1 cellular context compared by ENCODE assay signal in the genomic region with DNA sequence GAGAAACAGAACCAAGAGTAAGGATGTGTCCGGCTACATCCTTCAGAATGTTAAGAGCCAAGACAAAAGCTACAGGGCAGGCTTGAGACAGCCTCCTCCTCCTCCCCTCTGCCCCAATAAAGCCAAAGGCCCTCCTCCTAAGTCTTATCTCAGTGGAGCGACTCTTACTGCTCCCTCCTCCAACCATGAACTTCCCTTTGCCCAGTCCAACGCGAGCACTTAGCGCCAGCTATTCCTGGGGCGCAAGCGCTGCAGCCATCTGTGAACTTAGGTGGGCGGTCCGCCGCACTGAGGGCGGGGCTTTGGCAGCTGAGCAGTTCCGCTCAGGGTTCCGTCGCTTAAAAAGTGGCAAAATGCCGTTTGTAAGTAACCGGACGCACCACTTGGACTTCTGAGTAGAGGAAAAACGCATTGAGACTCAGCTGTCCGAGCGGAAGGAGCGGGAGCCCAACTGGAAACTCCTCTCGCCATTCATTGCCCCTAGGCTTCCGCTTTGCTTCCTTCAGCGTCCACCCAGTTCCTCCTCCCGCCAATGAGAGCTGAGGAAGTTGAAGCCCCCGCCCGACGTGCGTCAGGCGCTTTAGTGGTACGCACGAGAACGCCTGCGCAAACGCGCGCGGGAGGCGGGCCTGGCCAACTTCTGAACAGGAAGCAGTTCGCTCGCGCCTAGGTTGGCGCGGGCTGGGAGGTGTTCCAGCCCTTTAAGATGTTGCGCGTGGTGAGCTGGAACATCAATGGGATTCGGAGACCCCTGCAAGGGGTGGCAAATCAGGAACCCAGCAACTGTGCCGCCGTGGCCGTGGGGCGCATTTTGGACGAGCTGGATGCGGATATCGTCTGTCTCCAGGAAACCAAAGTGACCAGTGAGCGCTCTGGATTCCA.
TF ChIP-seq lines count a peak whose summit lies in the region.

A gene with protein sequence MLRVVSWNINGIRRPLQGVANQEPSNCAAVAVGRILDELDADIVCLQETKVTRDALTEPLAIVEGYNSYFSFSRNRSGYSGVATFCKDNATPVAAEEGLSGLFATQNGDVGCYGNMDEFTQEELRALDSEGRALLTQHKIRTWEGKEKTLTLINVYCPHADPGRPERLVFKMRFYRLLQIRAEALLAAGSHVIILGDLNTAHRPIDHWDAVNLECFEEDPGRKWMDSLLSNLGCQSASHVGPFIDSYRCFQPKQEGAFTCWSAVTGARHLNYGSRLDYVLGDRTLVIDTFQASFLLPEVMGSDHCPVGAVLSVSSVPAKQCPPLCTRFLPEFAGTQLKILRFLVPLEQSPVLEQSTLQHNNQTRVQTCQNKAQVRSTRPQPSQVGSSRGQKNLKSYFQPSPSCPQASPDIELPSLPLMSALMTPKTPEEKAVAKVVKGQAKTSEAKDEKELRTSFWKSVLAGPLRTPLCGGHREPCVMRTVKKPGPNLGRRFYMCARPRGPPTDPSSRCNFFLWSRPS (plus strand): TSS at position 647 of the 882 bp plus-strand sequence. CDS start 60 bp downstream, at position 707.

TF ChIP-seq in HepG2, 621 proteins besides CTCF, POLR2A, EP300 and RAD21 (continued from another document and continues in another):
- TF ChIP-seq, protein P1, sequence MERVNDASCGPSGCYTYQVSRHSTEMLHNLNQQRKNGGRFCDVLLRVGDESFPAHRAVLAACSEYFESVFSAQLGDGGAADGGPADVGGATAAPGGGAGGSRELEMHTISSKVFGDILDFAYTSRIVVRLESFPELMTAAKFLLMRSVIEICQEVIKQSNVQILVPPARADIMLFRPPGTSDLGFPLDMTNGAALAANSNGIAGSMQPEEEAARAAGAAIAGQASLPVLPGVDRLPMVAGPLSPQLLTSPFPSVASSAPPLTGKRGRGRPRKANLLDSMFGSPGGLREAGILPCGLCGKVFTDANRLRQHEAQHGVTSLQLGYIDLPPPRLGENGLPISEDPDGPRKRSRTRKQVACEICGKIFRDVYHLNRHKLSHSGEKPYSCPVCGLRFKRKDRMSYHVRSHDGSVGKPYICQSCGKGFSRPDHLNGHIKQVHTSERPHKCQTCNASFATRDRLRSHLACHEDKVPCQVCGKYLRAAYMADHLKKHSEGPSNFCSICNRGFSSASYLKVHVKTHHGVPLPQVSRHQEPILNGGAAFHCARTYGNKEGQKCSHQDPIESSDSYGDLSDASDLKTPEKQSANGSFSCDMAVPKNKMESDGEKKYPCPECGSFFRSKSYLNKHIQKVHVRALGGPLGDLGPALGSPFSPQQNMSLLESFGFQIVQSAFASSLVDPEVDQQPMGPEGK (CRISPR knock-in tag; IDR thresholded peaks at IDR 0.05): no peak
- no peak for TF ChIP-seq KLF11 (CRISPR knock-in tag; IDR thresholded peaks at IDR 0.05)
- TF ChIP-seq NCOA2 (CRISPR knock-in tag; IDR thresholded peaks at IDR 0.05): no peak
- no peak for TF ChIP-seq ZNF772 (CRISPR knock-in tag; IDR thresholded peaks at IDR 0.05)
- TF ChIP-seq SRY (CRISPR knock-in tag; IDR thresholded peaks at IDR 0.05): no peak
- no peak for TF ChIP-seq ZNF354B (CRISPR knock-in tag; IDR thresholded peaks at IDR 0.05)
- TF ChIP-seq HOXD1 (CRISPR knock-in tag; IDR thresholded peaks at IDR 0.05): no peak
- TF ChIP-seq, protein P2, sequence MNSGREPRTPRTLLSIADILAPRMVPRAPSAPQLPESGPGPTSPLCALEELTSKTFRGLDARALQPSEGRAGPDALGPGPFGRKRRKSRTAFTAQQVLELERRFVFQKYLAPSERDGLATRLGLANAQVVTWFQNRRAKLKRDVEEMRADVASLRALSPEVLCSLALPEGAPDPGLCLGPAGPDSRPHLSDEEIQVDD (CRISPR knock-in tag; IDR thresholded peaks at IDR 0.05; ENCODE audit: borderline replicate concordance): no peak
- no peak for TF ChIP-seq NFE2L2 (IDR thresholded peaks at IDR 0.05; ENCODE audit: low read length)
- no peak for TF ChIP-seq RFX3 (CRISPR knock-in tag; IDR thresholded peaks at IDR 0.05)
- TF ChIP-seq, protein P3, sequence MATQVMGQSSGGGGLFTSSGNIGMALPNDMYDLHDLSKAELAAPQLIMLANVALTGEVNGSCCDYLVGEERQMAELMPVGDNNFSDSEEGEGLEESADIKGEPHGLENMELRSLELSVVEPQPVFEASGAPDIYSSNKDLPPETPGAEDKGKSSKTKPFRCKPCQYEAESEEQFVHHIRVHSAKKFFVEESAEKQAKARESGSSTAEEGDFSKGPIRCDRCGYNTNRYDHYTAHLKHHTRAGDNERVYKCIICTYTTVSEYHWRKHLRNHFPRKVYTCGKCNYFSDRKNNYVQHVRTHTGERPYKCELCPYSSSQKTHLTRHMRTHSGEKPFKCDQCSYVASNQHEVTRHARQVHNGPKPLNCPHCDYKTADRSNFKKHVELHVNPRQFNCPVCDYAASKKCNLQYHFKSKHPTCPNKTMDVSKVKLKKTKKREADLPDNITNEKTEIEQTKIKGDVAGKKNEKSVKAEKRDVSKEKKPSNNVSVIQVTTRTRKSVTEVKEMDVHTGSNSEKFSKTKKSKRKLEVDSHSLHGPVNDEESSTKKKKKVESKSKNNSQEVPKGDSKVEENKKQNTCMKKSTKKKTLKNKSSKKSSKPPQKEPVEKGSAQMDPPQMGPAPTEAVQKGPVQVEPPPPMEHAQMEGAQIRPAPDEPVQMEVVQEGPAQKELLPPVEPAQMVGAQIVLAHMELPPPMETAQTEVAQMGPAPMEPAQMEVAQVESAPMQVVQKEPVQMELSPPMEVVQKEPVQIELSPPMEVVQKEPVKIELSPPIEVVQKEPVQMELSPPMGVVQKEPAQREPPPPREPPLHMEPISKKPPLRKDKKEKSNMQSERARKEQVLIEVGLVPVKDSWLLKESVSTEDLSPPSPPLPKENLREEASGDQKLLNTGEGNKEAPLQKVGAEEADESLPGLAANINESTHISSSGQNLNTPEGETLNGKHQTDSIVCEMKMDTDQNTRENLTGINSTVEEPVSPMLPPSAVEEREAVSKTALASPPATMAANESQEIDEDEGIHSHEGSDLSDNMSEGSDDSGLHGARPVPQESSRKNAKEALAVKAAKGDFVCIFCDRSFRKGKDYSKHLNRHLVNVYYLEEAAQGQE (IDR thresholded peaks at IDR 0.05; ENCODE audit: borderline replicate concordance in 1 of 2, low read depth in 1 of 2, low read length in 2 of 2): no peak
- TF ChIP-seq, protein P4, sequence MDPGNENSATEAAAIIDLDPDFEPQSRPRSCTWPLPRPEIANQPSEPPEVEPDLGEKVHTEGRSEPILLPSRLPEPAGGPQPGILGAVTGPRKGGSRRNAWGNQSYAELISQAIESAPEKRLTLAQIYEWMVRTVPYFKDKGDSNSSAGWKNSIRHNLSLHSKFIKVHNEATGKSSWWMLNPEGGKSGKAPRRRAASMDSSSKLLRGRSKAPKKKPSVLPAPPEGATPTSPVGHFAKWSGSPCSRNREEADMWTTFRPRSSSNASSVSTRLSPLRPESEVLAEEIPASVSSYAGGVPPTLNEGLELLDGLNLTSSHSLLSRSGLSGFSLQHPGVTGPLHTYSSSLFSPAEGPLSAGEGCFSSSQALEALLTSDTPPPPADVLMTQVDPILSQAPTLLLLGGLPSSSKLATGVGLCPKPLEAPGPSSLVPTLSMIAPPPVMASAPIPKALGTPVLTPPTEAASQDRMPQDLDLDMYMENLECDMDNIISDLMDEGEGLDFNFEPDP (CRISPR knock-in tag; conservative IDR thresholded peaks at IDR 0.05): no peak
- TF ChIP-seq ZEB1 (IDR thresholded peaks at IDR 0.05; ENCODE audit: insufficient replicate concordance, low read depth): no peak
- no peak for TF ChIP-seq SRSF1 (optimal IDR thresholded peaks at IDR 0.05; ENCODE audit: low read depth, low read length)
- TF ChIP-seq FOXC1 (CRISPR knock-in tag; IDR thresholded peaks at IDR 0.05; ENCODE audit: borderline replicate concordance): no peak; the same call in 1 of the 2 replicates
- no peak for TF ChIP-seq DR1 (CRISPR knock-in tag; IDR thresholded peaks at IDR 0.05)
- TF ChIP-seq, protein P5, sequence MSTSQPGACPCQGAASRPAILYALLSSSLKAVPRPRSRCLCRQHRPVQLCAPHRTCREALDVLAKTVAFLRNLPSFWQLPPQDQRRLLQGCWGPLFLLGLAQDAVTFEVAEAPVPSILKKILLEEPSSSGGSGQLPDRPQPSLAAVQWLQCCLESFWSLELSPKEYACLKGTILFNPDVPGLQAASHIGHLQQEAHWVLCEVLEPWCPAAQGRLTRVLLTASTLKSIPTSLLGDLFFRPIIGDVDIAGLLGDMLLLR (CRISPR knock-in tag; IDR thresholded peaks at IDR 0.05): no peak
- no peak for TF ChIP-seq ZNF160 (CRISPR knock-in tag; IDR thresholded peaks at IDR 0.05)
- TF ChIP-seq, protein P6, sequence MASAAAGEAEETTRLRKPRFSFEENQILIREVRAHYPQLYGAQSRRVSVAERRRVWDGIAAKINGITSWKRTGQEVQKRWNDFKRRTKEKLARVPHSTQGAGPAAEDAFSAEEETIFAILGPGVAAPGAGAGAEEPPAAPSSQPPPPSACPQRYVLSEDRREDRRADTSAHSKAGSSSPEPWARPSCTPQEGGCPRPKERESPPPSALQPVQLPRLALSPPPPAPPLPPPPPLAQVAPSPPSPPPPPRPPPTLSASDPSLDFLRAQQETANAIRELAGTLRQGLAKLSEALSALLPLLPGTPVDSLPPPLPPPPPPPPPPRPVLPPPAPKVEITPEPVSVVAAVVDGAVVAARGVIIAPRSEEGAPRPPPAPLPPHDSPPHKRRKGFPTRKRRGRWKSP (CRISPR knock-in tag; IDR thresholded peaks at IDR 0.05): peak; percentile 99
- TF ChIP-seq, protein P7, sequence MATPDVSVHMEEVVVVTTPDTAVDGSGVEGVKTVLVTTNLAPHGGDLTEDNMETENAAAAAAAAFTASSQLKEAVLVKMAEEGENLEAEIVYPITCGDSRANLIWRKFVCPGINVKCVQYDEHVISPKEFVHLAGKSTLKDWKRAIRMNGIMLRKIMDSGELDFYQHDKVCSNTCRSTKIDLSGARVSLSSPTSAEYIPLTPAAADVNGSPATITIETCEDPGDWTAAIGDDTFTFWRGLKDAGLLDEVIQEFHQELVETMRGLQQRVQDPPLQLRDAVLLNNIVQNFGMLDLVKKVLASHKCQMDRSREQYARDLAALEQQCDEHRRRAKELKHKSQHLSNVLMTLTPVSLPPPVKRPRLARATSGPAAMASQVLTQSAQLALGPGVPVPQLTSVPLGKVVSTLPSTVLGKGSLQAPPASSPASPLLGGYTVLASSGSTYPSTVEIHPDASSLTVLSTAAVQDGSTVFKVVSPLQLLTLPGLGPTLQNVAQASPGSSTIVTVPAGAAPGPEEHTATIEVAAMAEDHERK (CRISPR knock-in tag; IDR thresholded peaks at IDR 0.05; ENCODE audit: low read depth): peak; percentile 80
- no peak for TF ChIP-seq SCMH1 (CRISPR knock-in tag; IDR thresholded peaks at IDR 0.05; ENCODE audit: borderline replicate concordance)
- no peak for TF ChIP-seq ZNF672 (CRISPR knock-in tag; IDR thresholded peaks at IDR 0.05)
- no peak for TF ChIP-seq AGO2 (optimal IDR thresholded peaks at IDR 0.05; ENCODE audit: low read depth, low read length)
- TF ChIP-seq, protein P8, sequence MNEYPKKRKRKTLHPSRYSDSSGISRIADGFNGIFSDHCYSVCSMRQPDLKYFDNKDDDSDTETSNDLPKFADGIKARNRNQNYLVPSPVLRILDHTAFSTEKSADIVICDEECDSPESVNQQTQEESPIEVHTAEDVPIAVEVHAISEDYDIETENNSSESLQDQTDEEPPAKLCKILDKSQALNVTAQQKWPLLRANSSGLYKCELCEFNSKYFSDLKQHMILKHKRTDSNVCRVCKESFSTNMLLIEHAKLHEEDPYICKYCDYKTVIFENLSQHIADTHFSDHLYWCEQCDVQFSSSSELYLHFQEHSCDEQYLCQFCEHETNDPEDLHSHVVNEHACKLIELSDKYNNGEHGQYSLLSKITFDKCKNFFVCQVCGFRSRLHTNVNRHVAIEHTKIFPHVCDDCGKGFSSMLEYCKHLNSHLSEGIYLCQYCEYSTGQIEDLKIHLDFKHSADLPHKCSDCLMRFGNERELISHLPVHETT (CRISPR knock-in tag; conservative IDR thresholded peaks at IDR 0.05): no peak
- TF ChIP-seq ESRRA (CRISPR knock-in tag; IDR thresholded peaks at IDR 0.05; ENCODE audit: low read depth): no peak
- TF ChIP-seq HOXA9 (CRISPR knock-in tag; IDR thresholded peaks at IDR 0.05; ENCODE audit: borderline replicate concordance): no peak
- TF ChIP-seq, protein P9, sequence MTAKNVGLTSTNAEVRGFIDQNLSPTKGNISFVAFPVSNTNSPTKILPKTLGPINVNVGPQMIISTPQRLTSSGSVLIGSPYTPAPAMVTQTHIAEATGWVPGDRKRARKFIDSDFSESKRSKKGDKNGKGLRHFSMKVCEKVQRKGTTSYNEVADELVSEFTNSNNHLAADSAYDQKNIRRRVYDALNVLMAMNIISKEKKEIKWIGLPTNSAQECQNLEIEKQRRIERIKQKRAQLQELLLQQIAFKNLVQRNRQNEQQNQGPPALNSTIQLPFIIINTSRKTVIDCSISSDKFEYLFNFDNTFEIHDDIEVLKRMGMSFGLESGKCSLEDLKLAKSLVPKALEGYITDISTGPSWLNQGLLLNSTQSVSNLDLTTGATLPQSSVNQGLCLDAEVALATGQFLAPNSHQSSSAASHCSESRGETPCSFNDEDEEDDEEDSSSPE (CRISPR knock-in tag; IDR thresholded peaks at IDR 0.05): peak; percentile 61; the same call in 1 of the 2 replicates
- no peak for TF ChIP-seq ZFP36L1 (CRISPR knock-in tag; IDR thresholded peaks at IDR 0.05)
- TF ChIP-seq ZNF44 (CRISPR knock-in tag; IDR thresholded peaks at IDR 0.05): no peak
- TF ChIP-seq, protein P10, sequence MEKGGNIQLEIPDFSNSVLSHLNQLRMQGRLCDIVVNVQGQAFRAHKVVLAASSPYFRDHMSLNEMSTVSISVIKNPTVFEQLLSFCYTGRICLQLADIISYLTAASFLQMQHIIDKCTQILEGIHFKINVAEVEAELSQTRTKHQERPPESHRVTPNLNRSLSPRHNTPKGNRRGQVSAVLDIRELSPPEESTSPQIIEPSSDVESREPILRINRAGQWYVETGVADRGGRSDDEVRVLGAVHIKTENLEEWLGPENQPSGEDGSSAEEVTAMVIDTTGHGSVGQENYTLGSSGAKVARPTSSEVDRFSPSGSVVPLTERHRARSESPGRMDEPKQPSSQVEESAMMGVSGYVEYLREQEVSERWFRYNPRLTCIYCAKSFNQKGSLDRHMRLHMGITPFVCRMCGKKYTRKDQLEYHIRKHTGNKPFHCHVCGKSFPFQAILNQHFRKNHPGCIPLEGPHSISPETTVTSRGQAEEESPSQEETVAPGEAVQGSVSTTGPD (CRISPR knock-in tag; IDR thresholded peaks at IDR 0.05): no peak
- TF ChIP-seq ZNF205 (CRISPR knock-in tag; IDR thresholded peaks at IDR 0.05): no peak
- no peak for TF ChIP-seq ZSCAN22 (CRISPR knock-in tag; IDR thresholded peaks at IDR 0.05)
- no peak for TF ChIP-seq GFI1 (CRISPR knock-in tag; IDR thresholded peaks at IDR 0.05; ENCODE audit: borderline replicate concordance)
- TF ChIP-seq ZMAT3 (CRISPR knock-in tag; conservative IDR thresholded peaks at IDR 0.05): 0 out of 2 replicates have a peak, but pooled peaks have one; percentile 38
- TF ChIP-seq NPAS2 (CRISPR knock-in tag; IDR thresholded peaks at IDR 0.05; ENCODE audit: borderline replicate concordance): no peak
- TF ChIP-seq KLF9 (CRISPR knock-in tag; IDR thresholded peaks at IDR 0.05; ENCODE audit: low read depth): no peak
- TF ChIP-seq, protein P11, sequence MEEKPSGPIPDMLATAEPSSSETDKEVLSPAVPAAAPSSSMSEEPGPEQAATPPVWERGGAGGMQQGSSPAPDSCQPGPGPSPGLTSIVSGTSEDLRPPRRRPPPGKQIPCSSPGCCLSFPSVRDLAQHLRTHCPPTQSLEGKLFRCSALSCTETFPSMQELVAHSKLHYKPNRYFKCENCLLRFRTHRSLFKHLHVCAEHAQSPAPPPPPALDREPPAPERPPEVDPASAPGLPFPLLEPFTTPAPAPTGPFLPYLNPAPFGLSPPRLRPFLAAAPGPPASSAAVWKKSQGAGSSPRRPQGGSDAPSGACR (CRISPR knock-in tag; IDR thresholded peaks at IDR 0.05): no peak
- no peak for TF ChIP-seq ZNF616 (CRISPR knock-in tag; IDR thresholded peaks at IDR 0.05; ENCODE audit: low read depth)
- TF ChIP-seq JDP2 (CRISPR knock-in tag; IDR thresholded peaks at IDR 0.05; ENCODE audit: borderline replicate concordance): no peak
